Comparison of ENCODE assay signal across 9 cellular contexts in the genomic region with DNA sequence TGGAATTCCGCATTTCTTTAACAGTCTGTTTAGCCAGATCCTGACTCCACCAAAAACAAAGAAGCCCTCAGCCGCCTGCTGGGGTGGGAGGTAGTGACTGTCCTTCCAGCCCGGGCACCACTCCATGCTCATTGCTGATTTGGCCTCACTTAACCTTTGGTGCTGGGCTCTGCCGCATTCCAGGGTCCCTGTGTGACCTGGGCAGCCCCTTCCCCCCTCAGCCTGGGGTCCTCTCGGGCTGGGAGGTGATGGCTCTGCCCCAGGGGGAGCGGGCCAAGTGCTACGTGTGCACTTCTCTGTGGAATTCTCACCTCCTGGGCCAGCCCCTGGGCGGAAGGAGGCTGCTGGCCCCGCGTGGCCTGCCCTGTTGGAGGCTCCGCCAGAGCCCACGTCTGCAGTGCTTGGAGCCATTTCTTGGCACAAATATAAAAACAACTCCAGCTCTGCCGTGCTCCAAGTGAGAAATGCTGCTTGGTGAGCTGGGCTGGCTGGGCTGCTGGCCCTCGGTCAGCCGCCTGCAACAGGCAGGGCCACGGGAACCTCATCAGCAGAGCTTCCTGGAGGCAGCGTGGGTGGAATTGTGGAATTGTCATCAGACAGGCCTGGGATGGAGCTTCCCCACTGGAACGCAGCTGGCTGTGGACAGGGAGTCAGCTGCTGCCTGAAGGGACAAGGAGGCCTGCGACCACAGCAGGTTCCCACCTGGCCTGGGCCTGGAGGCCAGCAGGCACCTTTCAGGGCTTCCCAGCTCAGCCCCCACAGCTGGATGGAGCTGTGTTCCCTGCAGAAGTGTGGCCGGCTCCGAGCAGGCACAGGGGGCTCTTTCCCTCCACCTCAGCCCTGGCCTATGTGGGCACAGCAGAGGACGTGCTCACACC.
DNase-seq lines count a peak whose midpoint lies in the region; ATAC-seq and TF ChIP-seq lines count a peak whose summit lies in the region.
"Had no signal": no experiment of that assay in that cellular context is flagged by ENCODE, and none has a peak within 500 bp of the region (broad histone marks: within the 10 kb centered on the region; RNA-seq: fewer than 3 reads in every experiment).

No MANE protein-coding gene starts in this region.

- peak; percentile 58 for ATAC-seq in body of pancreas
- ATAC-seq: activated CD8-positive, alpha-beta T cell treated with anti-CD3 and anti-CD28 coated beads for 36 hours had no signal

- no peaks in the 10 kb centered on the region for H3K36me3 ChIP-seq in BJ (ENCODE audit: control insufficient read depth, insufficient read depth, low read length)
- H3K36me3 ChIP-seq in body of pancreas (replicated peaks in 1 of 2; ENCODE audit: insufficient read depth in 1 of 2, low read depth in 2 of 2): no peaks in the 10 kb centered on the region
- H3K36me3 ChIP-seq in hepatocyte (replicated peaks; ENCODE audit: insufficient read depth, low read depth): no peaks in the 10 kb centered on the region
- H3K36me3 ChIP-seq in prostate gland: no peaks in the 10 kb centered on the region

- CTCF ChIA-PET in BJ (lab: Yijun Ruan, JAX): interaction anchor here (0.9 to 1.6 kb wide), 5 partner anchors 8 to 86 kb away, joined by 3 to 7 read pairs (median 3); a partner anchor contains a TSS

- H4K20me1 ChIP-seq in hepatocyte (ENCODE audit: insufficient read depth, poor library complexity, severe bottlenecking): no peaks in the 10 kb centered on the region

- TF ChIP-seq POLR2A in body of pancreas (IDR thresholded peaks at IDR 0.05) (no peak), prostate gland (IDR thresholded peaks at IDR 0.05) (no peak)

- no peak overlapping the region for H3K4me3 ChIP-seq in BJ (ENCODE audit: low read depth, low read length)
- H3K4me3 ChIP-seq in body of pancreas: no peak overlapping the region
- H3K4me3 ChIP-seq in hepatocyte: no peak overlapping the region
- H3K4me3 ChIP-seq in prostate gland: no peak overlapping the region

- H2AFZ ChIP-seq in hepatocyte: no peak overlapping the region

- H3K4me2 ChIP-seq in hepatocyte: no peak overlapping the region

- intact Hi-C loops in body of pancreas (cut with DNase I) (no loop called here), prostate gland (cut with DNase I) (loop anchor here (5.0 kb wide), 1 partner anchor 34 kb away; no protein-coding TSS in a partner anchor)

- 56 to 70% methylated on average over 4 to 22 of the region's 22 CpGs for WGBS in body of pancreas, 2 donors
- 57% methylated on average over 22 of the region's 22 CpGs for WGBS in hepatocyte (ENCODE audit: low lambda C conversion rate, missing lambda C conversion rate)
- WGBS in prostate gland: 35% methylated on average over 19 of the region's 22 CpGs

- no peaks in the 10 kb centered on the region for H3K79me2 ChIP-seq in hepatocyte

- no peak for TF ChIP-seq CTCF in BJ (IDR thresholded peaks at IDR 0.05; ENCODE audit: insufficient read depth, low read depth, low read length)
- TF ChIP-seq CTCF in body of pancreas (IDR thresholded peaks at IDR 0.05): no peak
- no peak for TF ChIP-seq CTCF in hepatocyte (IDR thresholded peaks at IDR 0.05; ENCODE audit: poor library complexity)
- TF ChIP-seq CTCF in prostate gland (IDR thresholded peaks at IDR 0.05): no peak

- H3K9me3 ChIP-seq in body of pancreas (no peaks in the 10 kb centered on the region), hepatocyte (ENCODE audit: low read depth) (no peaks in the 10 kb centered on the region), prostate gland (no peaks in the 10 kb centered on the region)

- POLR2A ChIA-PET in BJ (lab: Charles Lee): no interaction called here

- DNase-seq in BJ (ENCODE audit: low read depth): peak; percentile 78
- DNase-seq in body of pancreas: peak; percentile 22 to 53 (median 45)
- peak; percentile 32 for DNase-seq in hepatocyte (ENCODE audit: low spot score)
- DNase-seq in prostate gland (ENCODE audit: low spot score): no peak
- no peak for DNase-seq in GM19240 (ENCODE audit: insufficient read length, low spot score)
- no peak for DNase-seq in NCI-H2196 treated with DMSO at 0.1 percent for 48 hours (lab: John Stamatoyannopoulos, UW; ENCODE audit: unreplicated experiment)
- DNase-seq in NCI-H446 treated with DMSO at 0.1 percent for 48 hours (lab: John Stamatoyannopoulos, UW): no peak
- DNase-seq in NCI-H1417 treated with DMSO at 0.1 percent for 48 hours (lab: John Stamatoyannopoulos, UW): no peak
- DNase-seq: activated CD8-positive, alpha-beta T cell treated with anti-CD3 and anti-CD28 coated beads for 36 hours had no signal

- H3K27ac ChIP-seq in body of pancreas: peak overlapping the region; percentile 32 to 77 (median 40)
- peak overlapping the region; percentile 17 for H3K27ac ChIP-seq in hepatocyte
- H3K27ac ChIP-seq in prostate gland: peak overlapping the region; percentile 28 to 70

- H3K27me3 ChIP-seq in BJ (ENCODE audit: control insufficient read depth, insufficient read depth, low read length): peaks cover 3% of the 10 kb centered on the region
- no peaks in the 10 kb centered on the region for H3K27me3 ChIP-seq in body of pancreas
- no peaks in the 10 kb centered on the region for H3K27me3 ChIP-seq in hepatocyte
- H3K27me3 ChIP-seq in prostate gland (replicated peaks; ENCODE audit: insufficient read depth): no peaks in the 10 kb centered on the region

- H3K4me1 ChIP-seq in body of pancreas (peaks cover 39% of the 10 kb centered on the region), hepatocyte (ENCODE audit: insufficient read depth) (peaks cover 13% of the 10 kb centered on the region), prostate gland (replicated peaks) (peaks cover 6% of the 10 kb centered on the region)

- H3K9me2 ChIP-seq in hepatocyte (replicated peaks; ENCODE audit: insufficient read depth): no peaks in the 10 kb centered on the region

Comparison
In these comparisons a context has a peak if more than half of its experiments do, and no peak if none do; other contexts are left out.
1. DNase-seq: peak in BJ (single experiment), body of pancreas (4 of 4) and hepatocyte (single experiment); none in prostate gland (single experiment), GM19240 (single experiment), NCI-H2196 treated with DMSO at 0.1 percent for 48 hours (single experiment), NCI-H446 treated with DMSO at 0.1 percent for 48 hours (single experiment) and NCI-H1417 treated with DMSO at 0.1 percent for 48 hours (single experiment).
2. Peak in every context shown above with its lines, with median percentiles within 50 percentile points of each other: H3K27ac ChIP-seq.